In the genomic region with DNA sequence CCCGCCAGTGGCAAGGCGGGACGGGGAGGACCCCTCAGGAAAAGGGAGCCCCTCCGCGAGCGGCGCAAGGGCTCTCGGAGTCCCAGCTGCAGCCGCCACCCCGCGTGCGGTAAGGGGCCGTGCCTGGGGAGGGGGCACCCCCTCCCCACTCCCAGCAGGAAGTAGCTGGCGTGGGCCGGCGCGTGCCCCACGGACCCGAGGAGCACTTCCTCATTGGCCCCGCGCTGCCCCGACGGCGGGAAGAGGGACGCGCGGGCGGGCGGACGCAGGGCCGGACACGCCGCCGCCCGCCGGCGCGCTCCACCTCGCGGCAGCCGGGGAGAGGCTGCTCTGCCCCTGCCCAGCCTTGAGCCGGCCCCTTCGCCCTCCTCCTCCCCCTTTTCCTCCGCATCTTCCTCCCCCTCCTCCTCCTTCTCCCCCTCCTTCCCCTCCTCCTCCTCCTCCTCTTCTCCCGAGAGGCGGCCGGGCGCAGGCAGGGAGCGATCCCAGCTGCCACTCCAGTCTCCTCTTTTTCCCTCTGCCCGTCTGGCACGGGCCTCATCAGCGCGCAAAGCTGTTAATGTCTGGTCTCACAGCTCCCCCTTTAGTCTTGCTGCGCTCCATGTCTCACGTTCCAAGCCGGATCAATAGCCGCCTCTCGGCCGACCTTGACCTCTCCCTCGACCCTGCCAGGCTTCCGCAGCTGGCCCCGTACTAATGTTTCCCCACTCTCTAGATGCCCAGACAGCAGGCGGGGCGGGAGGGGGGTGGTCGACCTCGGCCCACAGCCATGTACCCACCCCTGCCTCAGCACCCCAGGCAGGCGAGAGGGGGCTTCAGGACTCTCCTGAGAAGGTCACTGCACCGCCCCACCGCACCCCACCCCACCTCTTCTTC, we compare ENCODE assay signal across 1 cellular context.
TF ChIP-seq lines count a peak whose summit lies in the region.

No MANE protein-coding gene starts in this region.

TF ChIP-seq in HepG2, 621 proteins besides CTCF, POLR2A, EP300 and RAD21 (continued from another document and continues in another):
- TF ChIP-seq, protein P1, sequence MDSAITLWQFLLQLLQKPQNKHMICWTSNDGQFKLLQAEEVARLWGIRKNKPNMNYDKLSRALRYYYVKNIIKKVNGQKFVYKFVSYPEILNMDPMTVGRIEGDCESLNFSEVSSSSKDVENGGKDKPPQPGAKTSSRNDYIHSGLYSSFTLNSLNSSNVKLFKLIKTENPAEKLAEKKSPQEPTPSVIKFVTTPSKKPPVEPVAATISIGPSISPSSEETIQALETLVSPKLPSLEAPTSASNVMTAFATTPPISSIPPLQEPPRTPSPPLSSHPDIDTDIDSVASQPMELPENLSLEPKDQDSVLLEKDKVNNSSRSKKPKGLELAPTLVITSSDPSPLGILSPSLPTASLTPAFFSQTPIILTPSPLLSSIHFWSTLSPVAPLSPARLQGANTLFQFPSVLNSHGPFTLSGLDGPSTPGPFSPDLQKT (CRISPR knock-in tag; IDR thresholded peaks at IDR 0.05; ENCODE audit: borderline replicate concordance): no peak
- TF ChIP-seq ZNF142 (CRISPR knock-in tag; IDR thresholded peaks at IDR 0.05) (peak; percentile 99), ZNF75D (CRISPR knock-in tag; IDR thresholded peaks at IDR 0.05; ENCODE audit: borderline replicate concordance) (no peak), ATF3 (CRISPR knock-in tag; IDR thresholded peaks at IDR 0.05) (no peak), SALL1 (CRISPR knock-in tag; IDR thresholded peaks at IDR 0.05) (peak; percentile 64), RXRA (CRISPR knock-in tag; IDR thresholded peaks at IDR 0.05) (peak; percentile 96), SAP130 (CRISPR knock-in tag; IDR thresholded peaks at IDR 0.05; ENCODE audit: low read depth) (0 out of 2 replicates have a peak, but pooled peaks have one; percentile 26), RXRB (CRISPR knock-in tag; IDR thresholded peaks at IDR 0.05; ENCODE audit: borderline replicate concordance) (peak; percentile 82), ZNF441 (CRISPR knock-in tag; IDR thresholded peaks at IDR 0.05; ENCODE audit: borderline replicate concordance) (no peak), ZNF788 (CRISPR knock-in tag; IDR thresholded peaks at IDR 0.05; ENCODE audit: borderline replicate concordance) (0 out of 2 replicates have a peak, but pooled peaks have one; percentile 23), RFXANK (CRISPR knock-in tag; IDR thresholded peaks at IDR 0.05) (no peak), RFX5 (IDR thresholded peaks at IDR 0.05; ENCODE audit: low read depth, low read length) (no peak), ZNF646 (CRISPR knock-in tag; IDR thresholded peaks at IDR 0.05) (no peak), SIX1 (CRISPR knock-in tag; IDR thresholded peaks at IDR 0.05; ENCODE audit: borderline replicate concordance) (no peak), ZNF296 (CRISPR knock-in tag; conservative IDR thresholded peaks at IDR 0.05) (0 out of 2 replicates have a peak, but pooled peaks have one; percentile 26), SMAD1 (CRISPR knock-in tag; IDR thresholded peaks at IDR 0.05; ENCODE audit: borderline replicate concordance, low read depth) (no peak), MAZ (IDR thresholded peaks at IDR 0.05; ENCODE audit: borderline replicate concordance, low read depth, low read length) (no peak), MAZ (CRISPR knock-in tag; IDR thresholded peaks at IDR 0.05; ENCODE audit: low read depth) (peak; percentile 67), ZBTB2 (CRISPR knock-in tag; IDR thresholded peaks at IDR 0.05; ENCODE audit: low read depth) (0 out of 2 replicates have a peak, but pooled peaks have one; percentile 33), ZNF512 (CRISPR knock-in tag; IDR thresholded peaks at IDR 0.05) (0 out of 2 replicates have a peak, but pooled peaks have one; percentile 30), REXO4 (CRISPR knock-in tag; IDR thresholded peaks at IDR 0.05; ENCODE audit: borderline replicate concordance) (no peak), ZNF777 (CRISPR knock-in tag; IDR thresholded peaks at IDR 0.05) (peak; percentile 98), GTF2F1 (IDR thresholded peaks at IDR 0.05; ENCODE audit: low read length) (no peak), HMG20A (CRISPR knock-in tag; IDR thresholded peaks at IDR 0.05; ENCODE audit: borderline replicate concordance) (0 out of 2 replicates have a peak, but pooled peaks have one; percentile 33), ZFP82 (CRISPR knock-in tag; IDR thresholded peaks at IDR 0.05; ENCODE audit: borderline replicate concordance) (peak; percentile 48; the same call in 1 of the 2 replicates), HDAC2 (CRISPR knock-in tag; IDR thresholded peaks at IDR 0.05) (no peak), ZNF775 (CRISPR knock-in tag; IDR thresholded peaks at IDR 0.05; ENCODE audit: borderline replicate concordance) (no peak)
- TF ChIP-seq, protein P2, sequence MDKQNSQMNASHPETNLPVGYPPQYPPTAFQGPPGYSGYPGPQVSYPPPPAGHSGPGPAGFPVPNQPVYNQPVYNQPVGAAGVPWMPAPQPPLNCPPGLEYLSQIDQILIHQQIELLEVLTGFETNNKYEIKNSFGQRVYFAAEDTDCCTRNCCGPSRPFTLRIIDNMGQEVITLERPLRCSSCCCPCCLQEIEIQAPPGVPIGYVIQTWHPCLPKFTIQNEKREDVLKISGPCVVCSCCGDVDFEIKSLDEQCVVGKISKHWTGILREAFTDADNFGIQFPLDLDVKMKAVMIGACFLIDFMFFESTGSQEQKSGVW (CRISPR knock-in tag; IDR thresholded peaks at IDR 0.05; ENCODE audit: borderline replicate concordance): no peak
- TF ChIP-seq, protein P3, sequence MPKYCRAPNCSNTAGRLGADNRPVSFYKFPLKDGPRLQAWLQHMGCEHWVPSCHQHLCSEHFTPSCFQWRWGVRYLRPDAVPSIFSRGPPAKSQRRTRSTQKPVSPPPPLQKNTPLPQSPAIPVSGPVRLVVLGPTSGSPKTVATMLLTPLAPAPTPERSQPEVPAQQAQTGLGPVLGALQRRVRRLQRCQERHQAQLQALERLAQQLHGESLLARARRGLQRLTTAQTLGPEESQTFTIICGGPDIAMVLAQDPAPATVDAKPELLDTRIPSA (CRISPR knock-in tag; IDR thresholded peaks at IDR 0.05; ENCODE audit: borderline replicate concordance): no peak
- TF ChIP-seq, protein P4, sequence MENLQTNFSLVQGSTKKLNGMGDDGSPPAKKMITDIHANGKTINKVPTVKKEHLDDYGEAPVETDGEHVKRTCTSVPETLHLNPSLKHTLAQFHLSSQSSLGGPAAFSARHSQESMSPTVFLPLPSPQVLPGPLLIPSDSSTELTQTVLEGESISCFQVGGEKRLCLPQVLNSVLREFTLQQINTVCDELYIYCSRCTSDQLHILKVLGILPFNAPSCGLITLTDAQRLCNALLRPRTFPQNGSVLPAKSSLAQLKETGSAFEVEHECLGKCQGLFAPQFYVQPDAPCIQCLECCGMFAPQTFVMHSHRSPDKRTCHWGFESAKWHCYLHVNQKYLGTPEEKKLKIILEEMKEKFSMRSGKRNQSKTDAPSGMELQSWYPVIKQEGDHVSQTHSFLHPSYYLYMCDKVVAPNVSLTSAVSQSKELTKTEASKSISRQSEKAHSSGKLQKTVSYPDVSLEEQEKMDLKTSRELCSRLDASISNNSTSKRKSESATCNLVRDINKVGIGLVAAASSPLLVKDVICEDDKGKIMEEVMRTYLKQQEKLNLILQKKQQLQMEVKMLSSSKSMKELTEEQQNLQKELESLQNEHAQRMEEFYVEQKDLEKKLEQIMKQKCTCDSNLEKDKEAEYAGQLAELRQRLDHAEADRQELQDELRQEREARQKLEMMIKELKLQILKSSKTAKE (CRISPR knock-in tag; IDR thresholded peaks at IDR 0.05; ENCODE audit: borderline replicate concordance): peak; percentile 89
